In the genomic region with DNA sequence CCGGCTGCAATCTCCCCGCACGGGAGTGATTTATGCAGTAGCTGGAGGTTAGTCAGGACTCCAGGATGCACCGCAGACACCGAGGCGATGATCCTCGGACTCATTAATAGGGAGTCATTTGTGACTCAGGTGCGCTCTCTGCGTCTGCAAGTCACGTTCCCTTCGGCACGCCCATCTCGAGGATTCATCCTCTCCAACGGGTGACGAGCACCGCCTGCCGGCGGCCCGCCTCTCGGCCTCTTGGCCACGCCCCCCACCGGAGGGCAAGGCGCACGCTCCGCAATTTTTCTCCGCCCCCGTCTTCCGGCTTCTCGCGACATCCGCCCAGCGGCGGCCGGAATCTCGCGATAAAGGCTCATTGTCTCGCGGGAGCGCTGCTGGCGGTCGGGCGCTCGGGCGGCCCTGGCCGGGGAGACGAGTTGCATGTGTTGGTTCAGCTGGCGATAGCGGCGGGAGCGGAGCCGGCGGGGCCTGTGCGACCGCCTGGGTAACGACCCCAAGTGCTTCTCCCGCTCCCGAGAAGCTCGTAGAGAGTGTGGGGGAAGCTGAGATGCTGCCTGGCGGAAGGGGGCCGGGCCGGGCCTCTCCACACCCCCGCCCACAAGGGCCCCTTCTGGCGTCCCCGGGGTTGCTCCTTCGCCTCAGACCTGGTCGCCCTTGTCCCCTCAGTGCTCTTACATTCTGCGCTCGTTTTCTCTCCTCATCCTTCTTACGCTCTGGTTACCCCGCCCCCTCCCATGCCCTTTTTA, we compare ENCODE assay signal across 8 cellular contexts. TPM values are rescaled to one million over a fixed set of nuclear protein-coding genes. Genes with fewer than 3 reads are reported as not detected.
DNase-seq lines count a peak whose midpoint lies in the region; ATAC-seq and TF ChIP-seq lines count a peak whose summit lies in the region.

A gene with protein sequence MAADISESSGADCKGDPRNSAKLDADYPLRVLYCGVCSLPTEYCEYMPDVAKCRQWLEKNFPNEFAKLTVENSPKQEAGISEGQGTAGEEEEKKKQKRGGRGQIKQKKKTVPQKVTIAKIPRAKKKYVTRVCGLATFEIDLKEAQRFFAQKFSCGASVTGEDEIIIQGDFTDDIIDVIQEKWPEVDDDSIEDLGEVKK (plus strand): TSS at position 361 of the 749 bp plus-strand sequence. CDS start 878 bp downstream, outside the sequence.

- CTCF ChIA-PET in Panc1 (lab: Charles Lee), result no interaction called here

- in situ Hi-C loops in Panc1 (cut with HindIII; ENCODE audit: low pct_unique_long_range_greater_than_20kb, low sequenced_read_pairs), result no loop called here

- peak within 1 kb of the TSS; percentile 79 for H3K27ac ChIP-seq in DND-41 (ENCODE audit: low read length)
- H3K27ac ChIP-seq in KMS-11, result no peak within 1 kb of the TSS
- H3K27ac ChIP-seq in Panc1 (ENCODE audit: low read length), result peak within 1 kb of the TSS; percentile 98
- H3K27ac ChIP-seq in muscle layer of colon (ENCODE audit: low read depth, low read length), result peak within 1 kb of the TSS; percentile 90

- H2AFZ ChIP-seq in DND-41 (ENCODE audit: low read depth, low read length) (peak within 1 kb of the TSS; percentile 79), KMS-11 (ENCODE audit: low read depth) (peak within 1 kb of the TSS; percentile 59; the same call in 1 of the 2 replicates)

- H3K27me3 ChIP-seq in DND-41 (ENCODE audit: insufficient read depth, low read length, poor library complexity) (no peaks in the 10 kb centered on the region), KMS-11 (ENCODE audit: insufficient read depth, low read depth) (no peaks in the 10 kb centered on the region), Panc1 (ENCODE audit: control insufficient read depth, insufficient read depth, low read length) (no peaks in the 10 kb centered on the region), muscle layer of colon (ENCODE audit: control insufficient read depth in 1 of 2, insufficient read depth in 2 of 2, low read length in 2 of 2) (no peaks in the 10 kb centered on the region)

- H3K79me2 ChIP-seq in DND-41 (ENCODE audit: insufficient read depth, low read length) (peaks cover 46% of the 10 kb centered on the region), KMS-11 (ENCODE audit: insufficient read depth, low read depth) (peaks cover 17% of the 10 kb centered on the region)

- H3K4me3 ChIP-seq in DND-41 (ENCODE audit: low read depth in 1 of 2, low read length in 2 of 2) (peak within 1 kb of the TSS; percentile 68 to 75), KMS-11 (IDR thresholded peaks at IDR 0.05; ENCODE audit: insufficient read depth, low read depth, low read length) (no peak within 1 kb of the TSS), Panc1 (ENCODE audit: low read depth in 2 of 2, low read length in 2 of 2) (peak within 1 kb of the TSS; percentile 91 to 98), muscle layer of colon (ENCODE audit: low read depth in 1 of 2, low read length in 2 of 2) (peak within 1 kb of the TSS; percentile 83 to 95)

- intact Hi-C loops in Panc1 (cut with micrococcal nuclease; ENCODE audit: unreplicated experiment), result loop anchor here (5.0 kb wide), 1 partner anchor 115 kb away; no protein-coding TSS in a partner anchor

- H4K20me1 ChIP-seq in DND-41 (ENCODE audit: insufficient read depth, low read length), result peaks cover 10% of the 10 kb centered on the region; the same call in 1 of the 2 replicates
- H4K20me1 ChIP-seq in KMS-11 (ENCODE audit: insufficient read depth), result no peaks in the 10 kb centered on the region

- ATAC-seq in DND-41 (ENCODE audit: insufficient read depth, low read depth), result peak; percentile 91
- peak; percentile 84 for ATAC-seq in GM21737 (IDR thresholded peaks at IDR 0.05; ENCODE audit: unreplicated experiment)
- ATAC-seq in Panc1, result peak; percentile 97
- peak; percentile 97 for ATAC-seq in esophagus mucosa

- H3K4me2 ChIP-seq in DND-41 (ENCODE audit: insufficient read depth, low read length) (peak within 1 kb of the TSS; percentile 88), KMS-11 (peak within 1 kb of the TSS; percentile 88)

- POLR2A ChIA-PET in Panc1 (lab: Charles Lee), result no interaction called here

- H3K9me3 ChIP-seq in DND-41 (ENCODE audit: insufficient read depth, low read length, severe bottlenecking), result no peaks in the 10 kb centered on the region
- H3K9me3 ChIP-seq in Panc1 (ENCODE audit: control insufficient read depth, insufficient read depth, low read depth, low read length), result no peaks in the 10 kb centered on the region
- H3K9me3 ChIP-seq in muscle layer of colon (ENCODE audit: low read length), result no peaks in the 10 kb centered on the region

- H3K4me1 ChIP-seq in DND-41 (ENCODE audit: insufficient read depth, low read length) (peaks cover 37% of the 10 kb centered on the region), KMS-11 (ENCODE audit: low read depth, poor library complexity, severe bottlenecking) (peaks cover 17% of the 10 kb centered on the region), Panc1 (ENCODE audit: control insufficient read depth, insufficient read depth, low read length) (peaks cover 12% of the 10 kb centered on the region), muscle layer of colon (ENCODE audit: insufficient read depth, low read length) (peaks cover 11% of the 10 kb centered on the region)

- peak; percentile 84 for TF ChIP-seq CTCF in DND-41 (IDR thresholded peaks at IDR 0.05; ENCODE audit: borderline replicate concordance, extremely low read depth, low read length, poor library complexity, severe bottlenecking)
- peak; percentile 44 for TF ChIP-seq CTCF in KMS-11 (conservative IDR thresholded peaks at IDR 0.05; ENCODE audit: low read depth, low read length)
- TF ChIP-seq CTCF in Panc1 (IDR thresholded peaks at IDR 0.05), result peak; percentile 92

- no TSS peak for BruUV-seq in Panc1 (replicated peaks; lab: Mats Ljungman, UMichigan)

- H3K9ac ChIP-seq in DND-41 (ENCODE audit: low read depth, low read length) (peak within 1 kb of the TSS; percentile 86), KMS-11 (peak within 1 kb of the TSS; percentile 87), muscle layer of colon (ENCODE audit: low read length) (peak within 1 kb of the TSS; percentile 91)

- peak; percentile 99 for DNase-seq in DND-41
- peak; percentile 94 for DNase-seq in Panc1 (ENCODE audit: low read depth, low spot score)
- DNase-seq in activated T-cell treated with anti-CD3 and anti-CD28 coated beads, Interleukin-2, amount 50 U/mL, for 48 hours, result peak; percentile 100
- peak; percentile 99 for DNase-seq in stimulated activated CD8-positive, alpha-beta memory T cell treated with anti-CD3 and anti-CD28 coated beads, Interleukin-7, amount 100 ng/mL, for 24 hours (ENCODE audit: low read depth)

- H3K36me3 ChIP-seq in DND-41 (ENCODE audit: insufficient read depth, low read length), result peaks cover 44% of the 10 kb centered on the region
- H3K36me3 ChIP-seq in KMS-11 (ENCODE audit: insufficient read depth), result peaks cover 7% of the 10 kb centered on the region; the same call in 1 of the 2 replicates
- H3K36me3 ChIP-seq in Panc1 (ENCODE audit: control insufficient read depth, insufficient read depth, low read length), result peaks cover 34% of the 10 kb centered on the region
- H3K36me3 ChIP-seq in muscle layer of colon (ENCODE audit: insufficient read depth, low read length), result peaks cover 18% of the 10 kb centered on the region

RNA-seq across cellular contexts. Expression of the gene that starts here (rescaled TPM):
- total RNA-seq in Panc1 (2021; ENCODE audit: unreplicated experiment) (68.7 TPM), esophagus mucosa (39.0 TPM)
- polyA plus RNA-seq in Panc1 (2012; ENCODE audit: insufficient read length), result 61.6 TPM
